9 cellular contexts compared by ENCODE assay signal in genomic region chr16:4494746-4495490, GRCh38. TPM values are rescaled to one million over a fixed set of nuclear protein-coding genes. Genes with fewer than 3 reads are reported as not detected.
A peak's percentile ranks its signal among the peaks of the same experiment; 100 is the strongest.
DNase-seq lines count a peak whose midpoint lies in the region; FAIRE-seq and TF ChIP-seq lines count a peak whose summit lies in the region.
"Had no signal": no experiment of that assay in that cellular context is flagged by ENCODE, and none has a peak within 500 bp of the region (broad histone marks: within the 10 kb centered on the region; RNA-seq: fewer than 3 reads in every experiment).

No MANE protein-coding gene starts in this region.

- H3K27ac Mint-ChIP-seq in astrocyte (ENCODE audit: unreplicated experiment): peak overlapping the region; percentile 85

- no peak overlapping the region for H2AFZ ChIP-seq in astrocyte (ENCODE audit: low read depth, low read length)

- peaks cover 9% of the 10 kb centered on the region for H3K36me3 ChIP-seq in astrocyte (ENCODE audit: insufficient read depth, low read length)

- H3K27me3 ChIP-seq in AG04450 (ENCODE audit: control insufficient read depth, insufficient read depth, low read length): no peaks in the 10 kb centered on the region
- H3K27me3 ChIP-seq in astrocyte (ENCODE audit: insufficient read depth, low read length): no peaks in the 10 kb centered on the region
- H3K27me3 ChIP-seq: suprapubic skin had no signal

- no peaks in the 10 kb centered on the region for H3K9me3 ChIP-seq in AG04450 (ENCODE audit: control insufficient read depth, insufficient read depth, low read length)
- no peaks in the 10 kb centered on the region for H3K9me3 ChIP-seq in astrocyte (ENCODE audit: insufficient read depth, low read depth, low read length)
- H3K9me3 ChIP-seq: suprapubic skin had no signal

- peak overlapping the region; percentile 52 for H3K4me2 ChIP-seq in astrocyte (ENCODE audit: low read length)

- H3K27me3 Mint-ChIP-seq in astrocyte (ENCODE audit: low read depth, unreplicated experiment): no peaks in the 10 kb centered on the region

- H3K4me3 Mint-ChIP-seq in astrocyte (ENCODE audit: unreplicated experiment): peak overlapping the region; percentile 12

- H3K9me3 Mint-ChIP-seq in astrocyte (ENCODE audit: unreplicated experiment): peaks cover under 1% of the 10 kb centered on the region

- peak; percentile 86 for FAIRE-seq in astrocyte (lab: Jason Lieb, UNC)

- H3K4me1 Mint-ChIP-seq in astrocyte (ENCODE audit: low read depth, unreplicated experiment): peaks cover 35% of the 10 kb centered on the region

- H3K79me2 ChIP-seq in astrocyte (ENCODE audit: insufficient read depth, low read length): peaks cover 62% of the 10 kb centered on the region

- H3K9ac ChIP-seq in astrocyte (ENCODE audit: low read length): peak overlapping the region; percentile 13

- POLR2A ChIA-PET in AG04450 (lab: Yijun Ruan, JAX): no interaction called here

- H3K36me3 Mint-ChIP-seq in astrocyte (ENCODE audit: low read depth, unreplicated experiment): peaks cover 9% of the 10 kb centered on the region

- TF ChIP-seq CTCF in AG04450 (IDR thresholded peaks at IDR 0.05; ENCODE audit: low read depth, low read length) (no peak), astrocyte (IDR thresholded peaks at IDR 0.05; ENCODE audit: insufficient read depth, low read depth, low read length) (no peak)

- peaks cover 25% of the 10 kb centered on the region for H3K4me1 ChIP-seq in astrocyte (ENCODE audit: insufficient read depth, low read length)

- H3K4me3 ChIP-seq in AG04450 (ENCODE audit: low read depth, low read length) (no peak overlapping the region), astrocyte (ENCODE audit: insufficient read depth, low read depth, low read length) (no peak overlapping the region)
- H3K4me3 ChIP-seq: suprapubic skin had no signal

- H4K20me1 ChIP-seq in astrocyte (ENCODE audit: insufficient read depth, low read length): peaks cover 29% of the 10 kb centered on the region

- H3K27ac ChIP-seq in AG04450 (ENCODE audit: low read depth, low read length) (peak overlapping the region; percentile 74), astrocyte (ENCODE audit: low read depth, low read length) (peak overlapping the region; percentile 73)
- H3K27ac ChIP-seq: suprapubic skin had no signal

- DNase-seq in AG04450 (ENCODE audit: low read depth, low spot score) (no peak), HCEC 1CT (peak; percentile 89), astrocyte (ENCODE audit: low read depth) (peak; percentile 84), kidney glomerular epithelial cell (lab: John Stamatoyannopoulos, UW) (peak; percentile 80), GF-D8 (lab: John Stamatoyannopoulos, UW) (no peak), medulla oblongata (ENCODE audit: extremely low spot score) (no peak), DMS 273 treated with DMSO at 0.1 percent for 48 hours (lab: John Stamatoyannopoulos, UW) (no peak)
- no peak for DNase-seq in activated CD4-positive, CD25-positive, alpha-beta regulatory T cell (lab: John Stamatoyannopoulos, UW)

- CTCF ChIA-PET in AG04450 (lab: Charles Lee): interaction anchor here (1.4 to 1.9 kb wide), 2 partner anchors 12 to 129 kb away, joined by 3 to 4 read pairs; partner anchors contain the start of gene MGRN1

RNA-seq across cellular contexts. Expression of gene HMOX2, which starts 18.7 kb away (rescaled TPM):
- polyA plus RNA-seq in AG04450 (2011; rRNA removed): 49.2 and 62.1 TPM in 2 replicates
- 37.6 and 44.4 TPM in 2 replicates for polyA minus RNA-seq in AG04450 (2011; rRNA and poly(A)+ RNA removed)
- 53.1 and 64.9 TPM in 2 replicates for total RNA-seq in astrocyte

RNA-seq across cellular contexts. Expression of gene NMRAL1, which starts 20.5 kb away (rescaled TPM):
- 26.3 and 38.5 TPM in 2 replicates for polyA plus RNA-seq in AG04450 (2011; rRNA removed)
- 27.8 and 44.3 TPM in 2 replicates for polyA minus RNA-seq in AG04450 (2011; rRNA and poly(A)+ RNA removed)
- total RNA-seq in astrocyte: 28.5 and 31.2 TPM in 2 replicates

RNA-seq across cellular contexts. Expression of gene CDIP1, which starts 43.7 kb away (rescaled TPM):
- polyA plus RNA-seq in AG04450 (2011; rRNA removed): 12.2 and 14.9 TPM in 2 replicates
- polyA minus RNA-seq in AG04450 (2011; rRNA and poly(A)+ RNA removed): 7.9 and 9.4 TPM in 2 replicates
- 56.9 and 64.7 TPM in 2 replicates for total RNA-seq in astrocyte

Comparison
In these comparisons a context has a peak if more than half of its experiments do, and no peak if none do; other contexts are left out.
1. DNase-seq: peak in HCEC 1CT (single experiment), astrocyte (single experiment) and kidney glomerular epithelial cell (single experiment); none in AG04450 (single experiment), GF-D8 (single experiment), activated CD4-positive, CD25-positive, alpha-beta regulatory T cell (0 of 4), medulla oblongata (single experiment) and DMS 273 treated with DMSO at 0.1 percent for 48 hours (single experiment).